18 cellular contexts compared by ENCODE assay signal in the genomic region with DNA sequence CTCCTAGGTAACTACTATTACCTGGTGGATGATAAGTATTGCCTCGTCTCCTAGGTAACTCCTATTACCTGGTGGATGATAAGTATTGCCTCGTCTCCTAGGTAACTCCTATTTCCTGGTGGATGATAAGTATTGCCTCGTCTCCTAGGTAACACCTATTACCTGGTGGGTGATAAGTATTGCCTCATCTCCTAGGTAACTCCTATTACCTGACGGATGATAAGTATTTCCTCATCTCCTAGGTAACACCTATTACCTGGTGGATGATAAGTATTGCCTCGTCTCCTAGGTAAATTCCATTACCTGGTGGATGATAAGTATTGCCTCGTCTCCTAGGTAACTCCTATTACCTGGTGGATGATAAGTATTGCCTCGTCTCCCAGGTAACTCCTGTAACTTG. TPM values are rescaled to one million over a fixed set of nuclear protein-coding genes. Genes with fewer than 3 reads are reported as not detected.
"Had no signal": no experiment of that assay in that cellular context is flagged by ENCODE, and none has a peak within 500 bp of the region (broad histone marks: within the 10 kb centered on the region; RNA-seq: fewer than 3 reads in every experiment).

No MANE protein-coding gene starts in this region.

RNA-seq across cellular contexts. Expression of gene NXPE4, which starts 7.6 kb away (rescaled TPM):
- total RNA-seq: left lung; liver; lower lobe of right lung; mammary epithelial cell; mesothelial cell of epicardium; mononuclear cell; natural killer cell treated with Interleukin-12 subunit alpha and Interleukin-12 subunit beta and Interleukin-15 and Interleukin-18, amount 100 ng/mL, for 72 hours; neural crest cell; osteoblast; posterior vena cava; psoas muscle; smooth muscle cell; temporal lobe; tibial nerve; ureter; vagina had no signal
- polyA plus RNA-seq: immature natural killer cell, liver, mammary epithelial cell, psoas muscle, smooth muscle cell had no signal

RNA-seq across cellular contexts. Expression of gene NXPE1, which starts 43.5 kb away (rescaled TPM):
- total RNA-seq: left lung; liver; lower lobe of right lung; mammary epithelial cell; mesothelial cell of epicardium; mononuclear cell; natural killer cell treated with Interleukin-12 subunit alpha and Interleukin-12 subunit beta and Interleukin-15 and Interleukin-18, amount 100 ng/mL, for 72 hours; neural crest cell; osteoblast; posterior vena cava; smooth muscle cell; temporal lobe; tibial nerve; ureter; vagina had no signal
- polyA plus RNA-seq: immature natural killer cell, liver, mammary epithelial cell, smooth muscle cell, thymus had no signal
